In the genomic region with DNA sequence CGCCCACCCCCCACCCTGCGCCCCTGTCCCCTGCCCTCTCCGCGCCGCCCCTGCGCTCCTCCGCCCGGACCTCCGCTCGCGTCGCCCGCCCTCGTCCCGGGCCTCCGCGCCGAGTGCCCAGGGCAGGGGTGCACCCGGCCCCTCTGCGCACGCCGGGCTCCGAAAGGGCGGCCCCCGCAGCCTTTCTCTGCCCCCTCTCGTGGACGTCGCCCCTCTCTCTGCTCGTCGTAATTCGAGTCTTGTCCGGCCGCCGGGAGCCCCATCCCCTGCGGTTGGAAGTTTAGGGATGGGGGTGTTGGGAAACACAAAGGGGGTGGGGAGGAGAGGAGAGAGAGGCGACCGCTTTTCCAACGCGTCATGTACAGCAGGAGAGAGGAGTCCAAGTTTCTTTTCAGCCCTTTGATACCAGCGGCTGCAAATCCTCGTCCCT, we compare ENCODE assay signal across 8 cellular contexts. TPM values are rescaled to one million over a fixed set of nuclear protein-coding genes. Genes with fewer than 3 reads are reported as not detected.
DNase-seq lines count a peak whose midpoint lies in the region; ATAC-seq, FAIRE-seq and TF ChIP-seq lines count a peak whose summit lies in the region.

No MANE protein-coding gene starts in this region.

- TF ChIP-seq CTCF in keratinocyte (optimal IDR thresholded peaks at IDR 0.05 in 1 of 3, IDR thresholded peaks at IDR 0.05 in 1 of 3, conservative IDR thresholded peaks at IDR 0.05 in 1 of 3; ENCODE audit: extremely low read depth in 1 of 3, insufficient read depth in 2 of 3, low read length in 3 of 3) (no peak), spleen (IDR thresholded peaks at IDR 0.05 in 8 of 11, conservative IDR thresholded peaks at IDR 0.05 in 3 of 11) (peak in 1 of 11 experiments; percentile 2)

- H3K9ac ChIP-seq in NT2/D1 (ENCODE audit: insufficient read length, low read depth) = peak overlapping the region; percentile 89
- peak overlapping the region; percentile 89 for H3K9ac ChIP-seq in keratinocyte (ENCODE audit: control insufficient read depth, extremely low read depth, insufficient read depth, low read length)

- peak overlapping the region; percentile 80 for H3K27ac ChIP-seq in keratinocyte (ENCODE audit: control insufficient read depth, insufficient read depth, low read length)
- peak overlapping the region; percentile 60 to 93 (median 90) for H3K27ac ChIP-seq in spleen

- peak overlapping the region; percentile 21 for H2AFZ ChIP-seq in keratinocyte (ENCODE audit: control insufficient read depth, low read length)

- dilution Hi-C loops in keratinocyte (cut with MboI; ENCODE audit: extremely low pct_ligation_motif_present, low sequenced_read_pairs) = no loop called here

- H3K9me3 ChIP-seq in NT2/D1 (ENCODE audit: insufficient read depth, low read length) = peaks cover 10% of the 10 kb centered on the region; the same call in 1 of the 2 replicates
- H3K9me3 ChIP-seq in keratinocyte (ENCODE audit: control insufficient read depth, low read depth, low read length) = no peaks in the 10 kb centered on the region
- H3K9me3 ChIP-seq in spleen = peaks cover 0 to 4% (median 3%) of the 10 kb centered on the region in 8 donors

- peaks cover 52% of the 10 kb centered on the region for H3K79me2 ChIP-seq in keratinocyte (ENCODE audit: control insufficient read depth, insufficient read depth, low read length)

- FAIRE-seq in keratinocyte (lab: Jason Lieb, UNC) = no peak

- ATAC-seq in HG03469 (IDR thresholded peaks at IDR 0.05; ENCODE audit: unreplicated experiment) = no peak

- no peak for TF ChIP-seq POLR2A in spleen (IDR thresholded peaks at IDR 0.05)

- H3K4me3 ChIP-seq in NT2/D1 (ENCODE audit: insufficient read length, low read depth) = peak overlapping the region; percentile 85
- H3K4me3 ChIP-seq in keratinocyte (ENCODE audit: control insufficient read depth in 2 of 3, extremely low read depth in 1 of 3, insufficient read depth in 2 of 3, low read depth in 1 of 3, low read length in 3 of 3) = peak overlapping the region; percentile 86 to 96 (median 92)
- peak overlapping the region; percentile 71 to 87 (median 80) for H3K4me3 ChIP-seq in spleen

- H4K20me1 ChIP-seq in keratinocyte (ENCODE audit: control insufficient read depth, extremely low read depth, insufficient read depth, low read length) = peaks cover 4% of the 10 kb centered on the region

- H3K36me3 ChIP-seq in NT2/D1 (ENCODE audit: insufficient read depth, insufficient read length, low read length) = no peaks in the 10 kb centered on the region
- peaks cover 0 to 2% of the 10 kb centered on the region in 2 experiments for H3K36me3 ChIP-seq in keratinocyte (ENCODE audit: control insufficient read depth in 2 of 2, extremely low read depth in 1 of 2, insufficient read depth in 2 of 2, low read length in 2 of 2)
- H3K36me3 ChIP-seq in spleen = no peaks in the 10 kb centered on the region

- WGBS in spleen, 5 donors = 0% methylated on average over 6 to 41 of the region's 41 CpGs

- in situ Hi-C loops in T47D (cut with HindIII; ENCODE audit: low pct_unique_long_range_greater_than_20kb, low sequenced_read_pairs) = no loop called here

- peaks cover under 1% of the 10 kb centered on the region for H3K4me1 ChIP-seq in NT2/D1 (ENCODE audit: insufficient read depth, insufficient read length)
- peaks cover 14% of the 10 kb centered on the region for H3K4me1 ChIP-seq in keratinocyte (ENCODE audit: control insufficient read depth, extremely low read depth, insufficient read depth, low read length)
- peaks cover 12 to 56% (median 28%) of the 10 kb centered on the region in 6 donors for H3K4me1 ChIP-seq in spleen

- peaks cover 4% of the 10 kb centered on the region for H3K9me1 ChIP-seq in keratinocyte (ENCODE audit: control insufficient read depth, extremely low read depth, insufficient read depth, low read length)

- DNase-seq in NCI-H82 (lab: John Stamatoyannopoulos, UW) (peak; percentile 68), NCI-H82 treated with DMSO at 0.1 percent for 48 hours (lab: John Stamatoyannopoulos, UW; ENCODE audit: unreplicated experiment) (no peak), HCEC 1CT (peak; percentile 30), NT2/D1 (ENCODE audit: low read depth, low spot score) (no peak), T47D (ENCODE audit: low read depth in 1 of 2, low spot score in 1 of 2) (peak; percentile 42 to 44), keratinocyte (ENCODE audit: low read depth, low spot score) (no peak), spleen (no peak)

- intact Hi-C loops in spleen (cut with DNase I; ENCODE audit: low total_unique reads) = no loop called here

- H3K4me2 ChIP-seq in keratinocyte (ENCODE audit: control insufficient read depth, extremely low read depth, insufficient read depth, low read depth, low read length) = peak overlapping the region; percentile 100

- H3K27me3 ChIP-seq in NT2/D1 (ENCODE audit: insufficient read depth, insufficient read length) = peaks cover 31% of the 10 kb centered on the region
- H3K27me3 ChIP-seq in keratinocyte (ENCODE audit: control insufficient read depth, extremely low read depth, insufficient read depth, low read length) = no peaks in the 10 kb centered on the region
- no peaks in the 10 kb centered on the region for H3K27me3 ChIP-seq in spleen (replicated peaks in 1 of 7)

RNA-seq across cellular contexts. Expression of gene GALNT2, which starts 0.4 kb away (rescaled TPM):
- polyA plus RNA-seq in keratinocyte (58.8 to 106 TPM (median 61.7 TPM) in 3 replicates), spleen (10 to 100 TPM in 2 of 3 donors, 1 to 10 TPM in 1; 7.9 to 13.3 (median 11.4) TPM)
- 18.4 TPM for polyA plus RNA-seq in keratinocyte (2011; ENCODE audit: low read depth)
- 34.0 and 45.9 TPM in 2 replicates for polyA plus RNA-seq in keratinocyte (2011; cell fraction: cytosol; rRNA removed)
- 193 and 203 TPM in 2 replicates for polyA plus RNA-seq in keratinocyte (2011; cell fraction: nucleus; rRNA removed)
- 36.1 and 114 TPM in 2 replicates for polyA plus RNA-seq in keratinocyte (2012; ENCODE audit: low replicate concordance)
- polyA minus RNA-seq in keratinocyte = 68.8 to 84.1 TPM (median 73.4 TPM) in 3 replicates
- polyA minus RNA-seq in keratinocyte (2011; cell fraction: cytosol; rRNA and poly(A)+ RNA removed) = 80.0 TPM
- polyA minus RNA-seq in keratinocyte (2011; cell fraction: nucleus; rRNA and poly(A)+ RNA removed) = 166 and 226 TPM in 2 replicates
- 10 to 100 TPM; 31.0 to 44.8 (median 40.7) TPM for total RNA-seq in spleen

Comparison
In these comparisons a context has a peak if more than half of its experiments do, and no peak if none do; other contexts are left out.
1. DNase-seq: peak in NCI-H82 (single experiment), HCEC 1CT (single experiment) and T47D (2 of 2); none in NCI-H82 treated with DMSO at 0.1 percent for 48 hours (single experiment), NT2/D1 (single experiment), keratinocyte (single experiment) and spleen (single experiment).
2. Peak in every context shown above with its lines, with median percentiles within 50 percentile points of each other: H3K4me3 ChIP-seq.